Comparison of ENCODE assay signal across 29 cellular contexts in genomic region chr10:74018241-74018640, GRCh38. TPM values are rescaled to one million over a fixed set of nuclear protein-coding genes. Genes with fewer than 3 reads are reported as not detected.
DNase-seq lines count a peak whose midpoint lies in the region; ATAC-seq and TF ChIP-seq lines count a peak whose summit lies in the region.
"Had no signal": no experiment of that assay in that cellular context is flagged by ENCODE, and none has a peak within 500 bp of the region (broad histone marks: within the 10 kb centered on the region; RNA-seq: fewer than 3 reads in every experiment).

No MANE protein-coding gene starts in this region.

- no peaks in the 10 kb centered on the region for H3K9me3 Mint-ChIP-seq in HFFc6
- H3K9me3 Mint-ChIP-seq in activated CD8-positive, alpha-beta memory T cell treated with anti-CD3 and anti-CD28 coated beads, Interleukin-2, amount 10 ng/mL, durations not matched to agents 7 days and 5 days (ENCODE audit: low read depth), result no peaks in the 10 kb centered on the region
- H3K9me3 Mint-ChIP-seq: activated T-cell treated with anti-CD3 and anti-CD28 coated beads, Interleukin-2, amount 50 U/mL, for 72 hours; CD8-positive, alpha-beta T cell; effector memory CD8-positive, alpha-beta T cell; naive B cell; T-helper 1 cell treated with Interleukin-12 subunit alpha and Interleukin-12 subunit beta and Interleukin-4 antibody, amounts not matched to agents 30 μg/mL and 1 μg/mL, for 36 hours had no signal

- no peak for TF ChIP-seq EP300 in stomach (IDR thresholded peaks at IDR 0.05)

- H3K36me3 ChIP-seq in colonic mucosa (no peaks in the 10 kb centered on the region), mesodermal cell (ENCODE audit: control insufficient read depth, insufficient read depth, low read length) (peaks cover 65% of the 10 kb centered on the region), stomach (no peaks in the 10 kb centered on the region), HAP-1 (replicated peaks) (peaks cover 2% of the 10 kb centered on the region; the same call in 1 of the 2 replicates), adrenal gland (replicated peaks in 1 of 2) (no peaks in the 10 kb centered on the region)
- H3K36me3 ChIP-seq: suprapubic skin, vagina had no signal

- peaks cover 2% of the 10 kb centered on the region; the same call in 1 of the 2 replicates for H3K27me3 Mint-ChIP-seq in HFFc6 (ENCODE audit: insufficient read depth)
- no peaks in the 10 kb centered on the region for H3K27me3 Mint-ChIP-seq in activated CD8-positive, alpha-beta memory T cell treated with anti-CD3 and anti-CD28 coated beads, Interleukin-2, amount 10 ng/mL, durations not matched to agents 7 days and 5 days
- H3K27me3 Mint-ChIP-seq: effector memory CD8-positive, alpha-beta T cell; naive B cell; stimulated activated naive B cell treated with anti-CD40 and anti-IgM and Interleukin-4, amounts not matched to agents 10 μg/mL and 1 μg/mL and 100 μg/mL, for 72 hours had no signal

- H3K4me1 ChIP-seq in colonic mucosa, result no peaks in the 10 kb centered on the region
- peaks cover 29% of the 10 kb centered on the region for H3K4me1 ChIP-seq in mesodermal cell (ENCODE audit: control insufficient read depth, insufficient read depth, low read length, poor library complexity, severe bottlenecking)
- H3K4me1 ChIP-seq in stomach, result peaks cover 2 to 80% (median 44%) of the 10 kb centered on the region in 4 donors
- peaks cover 37% of the 10 kb centered on the region for H3K4me1 ChIP-seq in HAP-1
- H3K4me1 ChIP-seq in adrenal gland (replicated peaks in 1 of 2), result peaks cover 0 to 15% of the 10 kb centered on the region in 2 donors

- no peak for TF ChIP-seq CTCF in HFFc6 (IDR thresholded peaks at IDR 0.05)
- no peak for TF ChIP-seq CTCF in colonic mucosa (IDR thresholded peaks at IDR 0.05)
- no peak for TF ChIP-seq CTCF in stomach (IDR thresholded peaks at IDR 0.05)
- TF ChIP-seq CTCF in adrenal gland (IDR thresholded peaks at IDR 0.05), result no peak

- intact Hi-C loops in colonic mucosa (cut with DNase I) (no loop called here), stomach (cut with DNase I; ENCODE audit: low total_unique reads) (no loop called here), adrenal gland (cut with DNase I) (no loop called here)

- H3K9me3 ChIP-seq in colonic mucosa, result no peaks in the 10 kb centered on the region
- H3K9me3 ChIP-seq in mesodermal cell (ENCODE audit: control insufficient read depth, low read length), result no peaks in the 10 kb centered on the region
- no peaks in the 10 kb centered on the region for H3K9me3 ChIP-seq in stomach
- H3K9me3 ChIP-seq in HAP-1, result no peaks in the 10 kb centered on the region
- no peaks in the 10 kb centered on the region for H3K9me3 ChIP-seq in adrenal gland (replicated peaks in 1 of 3)
- H3K9me3 ChIP-seq: left ventricle myocardium inferior, SK-N-SH, suprapubic skin, vagina had no signal

- no peak overlapping the region for H3K4me3 Mint-ChIP-seq in HFFc6
- no peak overlapping the region for H3K4me3 Mint-ChIP-seq in activated CD8-positive, alpha-beta memory T cell treated with anti-CD3 and anti-CD28 coated beads, Interleukin-2, amount 10 ng/mL, durations not matched to agents 7 days and 5 days
- H3K4me3 Mint-ChIP-seq: activated T-cell treated with anti-CD3 and anti-CD28 coated beads, Interleukin-2, amount 50 U/mL, for 72 hours; CD8-positive, alpha-beta T cell; effector memory CD8-positive, alpha-beta T cell; naive B cell; stimulated activated naive B cell treated with anti-CD40 and anti-IgM and Interleukin-4, amounts not matched to agents 10 μg/mL and 1 μg/mL and 100 μg/mL, for 72 hours; T-helper 1 cell treated with Interleukin-12 subunit alpha and Interleukin-12 subunit beta and Interleukin-4 antibody, amounts not matched to agents 30 μg/mL and 1 μg/mL, for 36 hours had no signal

- no peak for DNase-seq in HFFc6
- peak; percentile 57 for DNase-seq in colonic mucosa
- peak; percentile 36 for DNase-seq in stomach
- DNase-seq in activated CD8-positive, alpha-beta memory T cell treated with anti-CD3 and anti-CD28 coated beads, Interleukin-2, amount 10 ng/mL, durations not matched to agents 7 days and 5 days, result no peak
- DNase-seq in HAP-1 (ENCODE audit: low spot score in 2 of 2), result no peak
- no peak for DNase-seq in NCI-H187 treated with DMSO at 0.1 percent for 48 hours (lab: John Stamatoyannopoulos, UW)
- no peak for DNase-seq in adrenal gland
- DNase-seq: activated CD4-positive, alpha-beta T cell treated with anti-CD3 and anti-CD28 coated beads, Interleukin-2, amount 50 U/mL, for 4 hours; activated T-cell treated with anti-CD3 and anti-CD28 coated beads, Interleukin-2, amount 50 U/mL, for 72 hours; caudate nucleus; CD8-positive, alpha-beta T cell; effector memory CD8-positive, alpha-beta T cell; erythroblast; glutamatergic neuron; GOT3; left ventricle myocardium inferior; naive B cell; NCI-H1092; NCI-H1694 treated with DMSO at 0.1 percent for 48 hours; NCI-H2171; NCI-H510A; OCI-M1; SK-N-SH; stimulated activated naive B cell treated with anti-CD40 and anti-IgM and Interleukin-4, amounts not matched to agents 10 μg/mL and 1 μg/mL and 100 μg/mL, for 72 hours had no signal

- H3K4me1 Mint-ChIP-seq in HFFc6 (ENCODE audit: low read depth), result peaks cover 70% of the 10 kb centered on the region
- peaks cover 14% of the 10 kb centered on the region for H3K4me1 Mint-ChIP-seq in activated CD8-positive, alpha-beta memory T cell treated with anti-CD3 and anti-CD28 coated beads, Interleukin-2, amount 10 ng/mL, durations not matched to agents 7 days and 5 days

- H3K27ac Mint-ChIP-seq in HFFc6, result peak overlapping the region; percentile 53
- no peak overlapping the region for H3K27ac Mint-ChIP-seq in activated CD8-positive, alpha-beta memory T cell treated with anti-CD3 and anti-CD28 coated beads, Interleukin-2, amount 10 ng/mL, durations not matched to agents 7 days and 5 days
- H3K27ac Mint-ChIP-seq: activated T-cell treated with anti-CD3 and anti-CD28 coated beads, Interleukin-2, amount 50 U/mL, for 72 hours; CD8-positive, alpha-beta T cell; stimulated activated naive B cell treated with anti-CD40 and anti-IgM and Interleukin-4, amounts not matched to agents 10 μg/mL and 1 μg/mL and 100 μg/mL, for 72 hours; T-helper 1 cell treated with Interleukin-12 subunit alpha and Interleukin-12 subunit beta and Interleukin-4 antibody, amounts not matched to agents 30 μg/mL and 1 μg/mL, for 36 hours had no signal

- in situ Hi-C loops in HAP-1 (cut with MboI; ENCODE audit: low sequenced_read_pairs), result no loop called here

- no peak for TF ChIP-seq POLR2A in stomach (IDR thresholded peaks at IDR 0.05)
- TF ChIP-seq POLR2A in adrenal gland (IDR thresholded peaks at IDR 0.05), result no peak

- 90 to 100% methylated on average over 2 of the region's 2 CpGs for WGBS in mesodermal cell (ENCODE audit: insufficient coverage in 2 of 2), 2 experiments
- 29 to 44% (median 36%) methylated on average over 2 of the region's 2 CpGs for WGBS in stomach, 5 donors
- WGBS in adrenal gland, 4 donors, result 71 to 92% (median 82%) methylated on average over 2 of the region's 2 CpGs

- H3K4me3 ChIP-seq in colonic mucosa, result no peak overlapping the region
- H3K4me3 ChIP-seq in mesodermal cell (ENCODE audit: extremely low read depth, insufficient read depth, low read length, poor library complexity, severe bottlenecking), result no peak overlapping the region
- H3K4me3 ChIP-seq in stomach, result no peak overlapping the region
- H3K4me3 ChIP-seq in HAP-1, result no peak overlapping the region
- H3K4me3 ChIP-seq in adrenal gland, result no peak overlapping the region
- H3K4me3 ChIP-seq: left ventricle myocardium inferior, suprapubic skin, vagina had no signal

- no peak for ATAC-seq in activated CD8-positive, alpha-beta memory T cell treated with anti-CD3 and anti-CD28 coated beads, Interleukin-2, amount 10 ng/mL, durations not matched to agents 7 days and 5 days
- ATAC-seq: activated CD4-positive, CD25-positive, alpha-beta regulatory T cell treated with anti-CD3 and anti-CD28 coated beads, Interleukin-2, amount 50 U/mL, for 24 hours; activated T-cell treated with anti-CD3 and anti-CD28 coated beads, Interleukin-2, amount 50 U/mL, for 72 hours; CD8-positive, alpha-beta T cell; effector memory CD8-positive, alpha-beta T cell; stimulated activated naive B cell treated with anti-CD40 and anti-IgM and Interleukin-4, amounts not matched to agents 10 μg/mL and 1 μg/mL and 100 μg/mL, for 72 hours had no signal

- CTCF ChIA-PET in activated CD8-positive, alpha-beta memory T cell treated with anti-CD3 and anti-CD28 coated beads, Interleukin-2, amount 10 ng/mL, durations not matched to agents 7 days and 5 days (lab: Charles Lee), result interaction anchor here (1.1 kb wide), 1 partner anchor 17 kb away, joined by 3 read pairs; no protein-coding TSS in a partner anchor

- no peak overlapping the region for H3K9ac ChIP-seq in colonic mucosa (ENCODE audit: low read depth in 2 of 2, low read length in 2 of 2)
- H3K9ac ChIP-seq: SK-N-SH had no signal

- H3K27me3 ChIP-seq in colonic mucosa, result no peaks in the 10 kb centered on the region
- H3K27me3 ChIP-seq in stomach, result no peaks in the 10 kb centered on the region
- H3K27me3 ChIP-seq in HAP-1 (ENCODE audit: low read depth), result no peaks in the 10 kb centered on the region
- H3K27me3 ChIP-seq in adrenal gland, result no peaks in the 10 kb centered on the region
- H3K27me3 ChIP-seq: suprapubic skin, vagina had no signal

- H3K27ac ChIP-seq in colonic mucosa (peak overlapping the region; percentile 51), mesodermal cell (ENCODE audit: low read depth, low read length, severe bottlenecking) (peak overlapping the region; percentile 29), stomach (peak overlapping the region in 2 of 5 donors; percentile 29 to 32), adrenal gland (no peak overlapping the region)
- H3K27ac ChIP-seq: left ventricle myocardium inferior, suprapubic skin, vagina had no signal

- H3K36me3 Mint-ChIP-seq in HFFc6 (ENCODE audit: low read depth), result peaks cover 32% of the 10 kb centered on the region
- peaks cover 2% of the 10 kb centered on the region for H3K36me3 Mint-ChIP-seq in activated CD8-positive, alpha-beta memory T cell treated with anti-CD3 and anti-CD28 coated beads, Interleukin-2, amount 10 ng/mL, durations not matched to agents 7 days and 5 days
- H3K36me3 Mint-ChIP-seq: CD8-positive, alpha-beta T cell had no signal

RNA-seq across cellular contexts. Expression of gene VCL, which starts 20.3 kb away (rescaled TPM):
- total RNA-seq in HFFc6 (2021; fragmentation: NEBNext Ultra II Directional; extraction: Animal tissue kit (Norgen Biotek cat#: 25700)), result 100 to 1,000 TPM; 366 to 443 (median 406) TPM
- total RNA-seq in colonic mucosa (100 to 1,000 TPM in 1 of 2 donors, 10 to 100 TPM in 1; 99.9 to 179 TPM), stomach (100 to 1,000 TPM in 3 of 5 donors, 10 to 100 TPM in 2; 50.8 to 211 (median 107) TPM), adrenal gland (10 to 100 TPM; 30.6 to 90.7 (median 46.5) TPM)
- 177 TPM for polyA plus RNA-seq in mesodermal cell (2013, experiment 1 of 2)
- 162 TPM for polyA plus RNA-seq in mesodermal cell (2013, experiment 2 of 2)
- polyA plus RNA-seq in stomach (10 to 100 TPM; 11.2 to 33.2 (median 13.4) TPM), adrenal gland (10 to 100 TPM; 14.3 to 36.4 (median 16.7) TPM)
- 10 to 100 TPM; 19.8 to 28.4 TPM for total RNA-seq in activated CD8-positive, alpha-beta memory T cell treated with anti-CD3 and anti-CD28 coated beads, Interleukin-2, amount 10 ng/mL, durations not matched to agents 7 days and 5 days

Comparison
In these comparisons a context has a peak if more than half of its experiments do, and no peak if none do; other contexts are left out.
1. DNase-seq: peak in colonic mucosa (single experiment) and stomach (single experiment); none in HFFc6 (single experiment), activated CD8-positive, alpha-beta memory T cell treated with anti-CD3 and anti-CD28 coated beads, Interleukin-2, amount 10 ng/mL, durations not matched to agents 7 days and 5 days (single experiment), HAP-1 (0 of 2), NCI-H187 treated with DMSO at 0.1 percent for 48 hours (single experiment) and adrenal gland (0 of 7).
2. H3K27ac ChIP-seq: peak in colonic mucosa (single experiment) and mesodermal cell (single experiment); none in adrenal gland (0 of 5).